10 cellular contexts compared by ENCODE assay signal in genomic region chr15:60391722-60392340, GRCh38. TPM values are rescaled to one million over a fixed set of nuclear protein-coding genes. Genes with fewer than 3 reads are reported as not detected.
DNase-seq lines count a peak whose midpoint lies in the region; ATAC-seq and TF ChIP-seq lines count a peak whose summit lies in the region.
"Had no signal": no experiment of that assay in that cellular context is flagged by ENCODE, and none has a peak within 500 bp of the region (broad histone marks: within the 10 kb centered on the region; RNA-seq: fewer than 3 reads in every experiment).

No MANE protein-coding gene starts in this region.

- intact Hi-C loops in activated CD4-positive, alpha-beta T cell treated with anti-CD3 and anti-CD28 coated beads for 36 hours (cut with DNase I, micrococcal nuclease) = loop anchor here (1.0 to 10.0 kb wide), 3 partner anchors 29 to 473 kb away; no protein-coding TSS in a partner anchor
- intact Hi-C loops in body of pancreas (cut with DNase I) = no loop called here

- H3K9me3 ChIP-seq in body of pancreas = no peaks in the 10 kb centered on the region
- no peaks in the 10 kb centered on the region for H3K9me3 ChIP-seq in liver (ENCODE audit: control insufficient read depth in 4 of 4, low read length in 3 of 4)
- H3K9me3 ChIP-seq in tibial nerve = no peaks in the 10 kb centered on the region

- no peak for TF ChIP-seq EP300 in tibial nerve (IDR thresholded peaks at IDR 0.05)

- ATAC-seq in activated CD4-positive, alpha-beta T cell treated with anti-CD3 and anti-CD28 coated beads for 36 hours = no peak
- ATAC-seq in body of pancreas (no peak), HG03025 (IDR thresholded peaks at IDR 0.05; ENCODE audit: low FRiP score, unreplicated experiment) (no peak)

- TF ChIP-seq POLR2A in body of pancreas (IDR thresholded peaks at IDR 0.05) = no peak
- no peak for TF ChIP-seq POLR2A in tibial nerve (IDR thresholded peaks at IDR 0.05)

- H3K27ac Mint-ChIP-seq in activated CD4-positive, alpha-beta T cell treated with anti-CD3 and anti-CD28 coated beads for 36 hours = peak overlapping the region; percentile 11

- peaks cover 10% of the 10 kb centered on the region for H3K36me3 Mint-ChIP-seq in activated CD4-positive, alpha-beta T cell treated with anti-CD3 and anti-CD28 coated beads for 36 hours (ENCODE audit: low read depth)

- WGBS in body of pancreas, 2 donors = 27 to 35% methylated on average over 4 of the region's 4 CpGs
- WGBS in liver = 23% methylated on average over 4 of the region's 4 CpGs
- 14 to 16% methylated on average over 4 of the region's 4 CpGs for WGBS in tibial nerve, 2 donors

- no peak for TF ChIP-seq RAD21 in liver (IDR thresholded peaks at IDR 0.05)

- H3K27ac ChIP-seq in body of pancreas = peak overlapping the region; percentile 6 to 98 (median 96)
- peak overlapping the region; percentile 89 to 92 for H3K27ac ChIP-seq in liver (ENCODE audit: low read depth in 1 of 2, low read length in 2 of 2)
- peak overlapping the region; percentile 23 to 100 (median 98) for H3K27ac ChIP-seq in tibial nerve

- H3K9ac ChIP-seq in liver (ENCODE audit: low read depth in 1 of 2, low read length in 2 of 2) = peak overlapping the region; percentile 31 to 80

- POLR2A ChIA-PET in activated CD4-positive, alpha-beta T cell treated with anti-CD3 and anti-CD28 coated beads for 36 hours (lab: Charles Lee) = no interaction called here

- H3K4me1 Mint-ChIP-seq in activated CD4-positive, alpha-beta T cell treated with anti-CD3 and anti-CD28 coated beads for 36 hours = peaks cover 64% of the 10 kb centered on the region

- DNase-seq in activated CD4-positive, alpha-beta T cell treated with anti-CD3 and anti-CD28 coated beads for 36 hours = no peak
- DNase-seq in activated CD4-positive, alpha-beta T cell treated with anti-CD3 and anti-CD28 coated beads, Interleukin-2, amount 50 U/mL, for 1 hour = no peak
- DNase-seq in body of pancreas (no peak), tibial nerve (ENCODE audit: low spot score in 2 of 2) (no peak), NCI-H1092 (lab: John Stamatoyannopoulos, UW) (no peak), retina (no peak)
- DNase-seq: activated gamma-delta T cell treated with Interleukin-2 at 50 U/mL for 16 hours, Karpas-422 had no signal

- no peaks in the 10 kb centered on the region for H3K27me3 Mint-ChIP-seq in activated CD4-positive, alpha-beta T cell treated with anti-CD3 and anti-CD28 coated beads for 36 hours

- no peaks in the 10 kb centered on the region for H3K36me3 ChIP-seq in body of pancreas (replicated peaks in 1 of 2; ENCODE audit: insufficient read depth in 1 of 2, low read depth in 2 of 2)
- no peaks in the 10 kb centered on the region for H3K36me3 ChIP-seq in liver (ENCODE audit: control insufficient read depth in 4 of 4, insufficient read depth in 3 of 4, low read depth in 1 of 4, low read length in 3 of 4)
- peaks cover 0 to 6% (median 0%) of the 10 kb centered on the region in 3 donors for H3K36me3 ChIP-seq in tibial nerve

- H3K9me3 Mint-ChIP-seq in activated CD4-positive, alpha-beta T cell treated with anti-CD3 and anti-CD28 coated beads for 36 hours (ENCODE audit: low read depth) = no peaks in the 10 kb centered on the region

- no peak overlapping the region for H3K4me3 Mint-ChIP-seq in activated CD4-positive, alpha-beta T cell treated with anti-CD3 and anti-CD28 coated beads for 36 hours

- CTCF ChIA-PET in activated CD4-positive, alpha-beta T cell treated with anti-CD3 and anti-CD28 coated beads for 36 hours (lab: Charles Lee) = interaction anchor here (1.9 kb wide), 1 partner anchor 29 kb away, joined by 8 read pairs; no protein-coding TSS in a partner anchor

- TF ChIP-seq CTCF in body of pancreas (IDR thresholded peaks at IDR 0.05) (no peak), liver (IDR thresholded peaks at IDR 0.05; ENCODE audit: low read depth, low read length, missing input control) (no peak), tibial nerve (IDR thresholded peaks at IDR 0.05) (no peak)

- no peak overlapping the region for H3K4me3 ChIP-seq in body of pancreas
- H3K4me3 ChIP-seq in liver (ENCODE audit: low read depth in 1 of 3, low read length in 3 of 3) = no peak overlapping the region
- H3K4me3 ChIP-seq in tibial nerve = no peak overlapping the region

- H3K27me3 ChIP-seq in body of pancreas (no peaks in the 10 kb centered on the region), liver (ENCODE audit: control insufficient read depth in 4 of 4, insufficient read depth in 4 of 4, low read length in 3 of 4) (no peaks in the 10 kb centered on the region), tibial nerve (no peaks in the 10 kb centered on the region)

- peaks cover 76% of the 10 kb centered on the region for H3K4me1 ChIP-seq in body of pancreas
- peaks cover 27 to 62% (median 45%) of the 10 kb centered on the region in 4 donors for H3K4me1 ChIP-seq in liver (ENCODE audit: control insufficient read depth in 4 of 4, insufficient read depth in 4 of 4, low read length in 3 of 4)
- H3K4me1 ChIP-seq in tibial nerve = peaks cover 8 to 95% (median 80%) of the 10 kb centered on the region in 4 donors

TF ChIP-seq in liver, 16 proteins besides CTCF, POLR2A, EP300 and RAD21:
- no peak for TF ChIP-seq YY1 (IDR thresholded peaks at IDR 0.05)
- TF ChIP-seq FOXA1 (IDR thresholded peaks at IDR 0.05) = no peak
- no peak for TF ChIP-seq FOXA2 (IDR thresholded peaks at IDR 0.05)
- TF ChIP-seq REST (IDR thresholded peaks at IDR 0.05) = no peak
- no peak for TF ChIP-seq EGR1 (IDR thresholded peaks at IDR 0.05; ENCODE audit: low read depth in 2 of 2)
- no peak for TF ChIP-seq ZBTB33 (IDR thresholded peaks at IDR 0.05)
- no peak for TF ChIP-seq GABPA (IDR thresholded peaks at IDR 0.05 in 1 of 2, conservative IDR thresholded peaks at IDR 0.05 in 1 of 2)
- no peak for TF ChIP-seq SP1 (IDR thresholded peaks at IDR 0.05)
- no peak for TF ChIP-seq HNF4G (IDR thresholded peaks at IDR 0.05)
- TF ChIP-seq TAF1 (conservative IDR thresholded peaks at IDR 0.05) = no peak
- TF ChIP-seq NR2F2 (IDR thresholded peaks at IDR 0.05) = no peak
- TF ChIP-seq RXRA (IDR thresholded peaks at IDR 0.05) = no peak
- no peak for TF ChIP-seq ATF3 (IDR thresholded peaks at IDR 0.05)
- no peak for TF ChIP-seq JUND (IDR thresholded peaks at IDR 0.05)
- no peak for TF ChIP-seq HNF4A (conservative IDR thresholded peaks at IDR 0.05)
- no peak for TF ChIP-seq MAX (IDR thresholded peaks at IDR 0.05)
TF ChIP-seq in liver: peak in this region for 0.

RNA-seq across cellular contexts. Expression of gene ANXA2, which starts 6.0 kb away (rescaled TPM):
- total RNA-seq in activated CD4-positive, alpha-beta T cell treated with anti-CD3 and anti-CD28 coated beads for 36 hours = 10 to 100 TPM; 65.9 to 80.2 TPM
- total RNA-seq in body of pancreas (100 to 1,000 TPM; 265 to 341 TPM), liver (100 to 1,000 TPM in 1 of 2 donors, 10 to 100 TPM in 1; 88.4 to 138 TPM), tibial nerve (1,000 to 10,000 TPM in 2 of 4 donors, 100 to 1,000 TPM in 2; 747 to 1,181 (median 1,009) TPM)
- 100 to 1,000 TPM in 1 of 2 donors, 10 to 100 TPM in 1; 62.7 to 125 TPM for polyA plus RNA-seq in liver
